Comparison of ENCODE assay signal across 11 cellular contexts in the genomic region with DNA sequence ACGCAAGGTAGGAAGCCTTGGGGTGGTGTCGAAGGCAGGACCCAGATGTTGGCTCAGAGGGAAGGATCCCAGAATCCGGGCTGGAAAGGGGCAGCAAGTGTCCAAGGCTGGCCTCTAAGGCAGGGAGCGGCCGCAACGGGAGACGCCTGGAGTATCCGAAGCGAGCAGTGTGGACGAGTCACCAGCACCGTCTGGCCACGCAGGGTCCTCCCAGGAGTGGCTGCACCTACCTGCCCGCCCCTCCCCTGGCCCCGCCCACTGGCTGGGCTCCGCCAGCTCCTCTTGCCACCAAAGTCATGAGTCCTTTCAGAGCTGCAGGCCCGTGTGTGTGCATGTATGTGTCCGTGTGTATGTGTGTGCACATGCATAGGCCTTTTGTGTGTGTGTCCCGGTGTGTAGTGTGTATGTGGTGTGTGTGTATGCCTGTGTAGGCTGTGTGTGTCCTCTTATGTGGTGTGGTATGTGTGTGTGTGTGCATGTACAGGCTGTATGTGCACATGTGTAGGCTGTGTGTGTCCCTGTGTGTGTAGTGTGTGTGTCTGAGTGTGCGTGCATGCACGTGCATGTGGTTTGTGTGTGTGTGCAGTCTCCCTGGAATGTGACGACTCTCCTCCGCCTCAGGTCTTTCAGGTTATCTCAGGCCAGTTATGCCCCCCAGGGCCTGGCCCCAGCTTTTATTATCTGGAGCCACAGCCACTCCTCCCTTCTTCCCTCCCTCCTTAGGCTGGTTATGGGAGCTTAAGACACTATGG. TPM values are rescaled to one million over a fixed set of nuclear protein-coding genes. Genes with fewer than 3 reads are reported as not detected.
A peak's percentile ranks its signal among the peaks of the same experiment; 100 is the strongest.
DNase-seq lines count a peak whose midpoint lies in the region; ATAC-seq and TF ChIP-seq lines count a peak whose summit lies in the region.
"Had no signal": no experiment of that assay in that cellular context is flagged by ENCODE, and none has a peak within 500 bp of the region (broad histone marks: within the 10 kb centered on the region; RNA-seq: fewer than 3 reads in every experiment).

Gene PRSS8 (minus strand): TSS at position 193 of the 752 bp plus-strand sequence. CDS start 229 bp downstream, outside the sequence.

- H3K4me3 ChIP-seq in ovary (peak within 1 kb of the TSS; percentile 4), MG63 (no peak within 1 kb of the TSS)

- 50 to 55% (median 55%) methylated on average over 21 to 22 of the region's 22 CpGs for WGBS in ovary, 3 donors

- H3K4me1 ChIP-seq in foreskin keratinocyte: peaks cover 28% of the 10 kb centered on the region
- H3K4me1 ChIP-seq in ovary (ENCODE audit: insufficient read depth): no peaks in the 10 kb centered on the region

- H3K36me3 ChIP-seq in ovary: no peaks in the 10 kb centered on the region
- H3K36me3 ChIP-seq in MG63: no peaks in the 10 kb centered on the region

- no peaks in the 10 kb centered on the region for H3K27me3 ChIP-seq in foreskin keratinocyte
- no peaks in the 10 kb centered on the region for H3K27me3 ChIP-seq in ovary
- no peaks in the 10 kb centered on the region for H3K27me3 ChIP-seq in MG63

- TF ChIP-seq CTCF in foreskin keratinocyte (conservative IDR thresholded peaks at IDR 0.05) (no peak), ovary (IDR thresholded peaks at IDR 0.05) (no peak)

- H3K27ac ChIP-seq in foreskin keratinocyte (peak within 1 kb of the TSS; percentile 63), ovary (no peak within 1 kb of the TSS)

- ATAC-seq in foreskin keratinocyte (peak; percentile 50), GM18498 (IDR thresholded peaks at IDR 0.05; ENCODE audit: unreplicated experiment) (no peak), GM21737 (IDR thresholded peaks at IDR 0.05; ENCODE audit: unreplicated experiment) (no peak)
- ATAC-seq: activated CD8-positive, alpha-beta memory T cell treated with anti-CD3 and anti-CD28 coated beads, Interleukin-2, amount 10 ng/mL, durations not matched to agents 7 days and 5 days had no signal

- peak; percentile 23 for DNase-seq in DMS153 treated with DMSO at 0.1 percent for 48 hours (lab: John Stamatoyannopoulos, UW; ENCODE audit: unreplicated experiment)
- peak; percentile 69 for DNase-seq in NCI-H69 (lab: John Stamatoyannopoulos, UW)
- DNase-seq in foreskin keratinocyte: peak in 1 of 2 donors; percentile 55
- DNase-seq in ovary: no peak
- no peak for DNase-seq in MG63
- no peak for DNase-seq in NCI-H524 (lab: John Stamatoyannopoulos, UW)
- DNase-seq: activated CD8-positive, alpha-beta memory T cell treated with anti-CD3 and anti-CD28 coated beads, Interleukin-2, amount 10 ng/mL, durations not matched to agents 7 days and 5 days; immature natural killer cell had no signal

- intact Hi-C loops in ovary (cut with DNase I): loop anchor here in 1 of 4 donors (10.0 kb wide), 1 partner anchor 49 kb away; the partner anchor contains the start of gene FUS

- no peak for TF ChIP-seq EP300 in ovary (IDR thresholded peaks at IDR 0.05)

- H3K9me3 ChIP-seq in ovary: no peaks in the 10 kb centered on the region
- no peaks in the 10 kb centered on the region for H3K9me3 ChIP-seq in MG63

- TF ChIP-seq POLR2A in ovary (IDR thresholded peaks at IDR 0.05): no peak

RNA-seq across cellular contexts. Expression of gene PRSS8, which starts in this region (rescaled TPM):
- total RNA-seq in foreskin keratinocyte: 50.2 and 54.2 TPM in 2 replicates
- 77.6 and 85.5 TPM in 2 replicates for polyA plus RNA-seq in foreskin keratinocyte
- 10 to 100 TPM in 1 of 7 donors, 1 to 10 TPM in 4, not detected in 2; 1.4 to 47.0 (median 2.4) TPM for total RNA-seq in ovary
- under 1 TPM in 1 of 2 donors, not detected in 1; 0.05 TPM for polyA plus RNA-seq in ovary
- not detected in 2 replicates for total RNA-seq in MG63 (2014; rRNA removed; shearing (Covaris generic); ENCODE audit: low replicate concordance)
- total RNA-seq: activated CD8-positive, alpha-beta memory T cell treated with anti-CD3 and anti-CD28 coated beads, Interleukin-2, amount 10 ng/mL, durations not matched to agents 7 days and 5 days; OCI-LY7 had no signal
- polyA plus RNA-seq: immature natural killer cell had no signal

Comparison
In these comparisons a context has a peak if more than half of its experiments do, and no peak if none do; other contexts are left out.
1. RNA of gene PRSS8 (polyA plus RNA-seq): 77.6 to 85.5 TPM in foreskin keratinocyte; 0.05 TPM in ovary; every median in the first group is over 10 times any median in the second.
2. DNase-seq: peak in DMS153 treated with DMSO at 0.1 percent for 48 hours (single experiment) and NCI-H69 (single experiment); none in ovary (0 of 5), MG63 (single experiment) and NCI-H524 (0 of 2).